16 cellular contexts compared by ENCODE assay signal in the genomic region with DNA sequence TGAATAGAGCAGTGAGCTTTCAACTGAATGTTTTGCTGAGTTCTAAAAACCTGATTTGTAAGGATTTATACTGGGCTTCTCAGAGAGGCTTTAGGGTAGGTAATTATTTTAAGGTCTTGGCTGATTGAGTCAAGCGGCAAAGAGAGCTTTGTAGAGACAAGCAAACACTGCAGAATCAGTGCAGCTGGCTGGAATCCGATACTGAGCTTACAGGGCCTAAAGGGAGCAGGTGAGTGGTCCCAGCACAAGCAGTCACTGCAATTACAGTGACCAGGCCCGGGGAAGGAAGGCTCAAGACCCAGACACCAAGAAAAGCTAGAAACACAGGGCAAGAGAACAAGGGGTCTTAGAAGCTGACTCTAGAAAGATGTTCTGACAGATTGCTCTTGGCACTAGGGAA. TPM values are rescaled to one million over a fixed set of nuclear protein-coding genes. Genes with fewer than 3 reads are reported as not detected.
A peak's percentile ranks its signal among the peaks of the same experiment; 100 is the strongest.
DNase-seq lines count a peak whose midpoint lies in the region; ATAC-seq lines count a peak whose summit lies in the region.
"Had no signal": no experiment of that assay in that cellular context is flagged by ENCODE, and none has a peak within 500 bp of the region (broad histone marks: within the 10 kb centered on the region; RNA-seq: fewer than 3 reads in every experiment).

No MANE protein-coding gene starts in this region.

- ATAC-seq in HG03159 (IDR thresholded peaks at IDR 0.05; ENCODE audit: unreplicated experiment) = no peak
- ATAC-seq in effector memory CD8-positive, alpha-beta T cell (replicated peaks) = no peak
- ATAC-seq: GM23338 had no signal

- H3K4me3 ChIP-seq in GM23248 (no peak overlapping the region), neuronal stem cell (ENCODE audit: low read length in 2 of 2) (no peak overlapping the region)
- H3K4me3 ChIP-seq: GM23338, SJCRH30 had no signal

- no peaks in the 10 kb centered on the region for H4K20me1 ChIP-seq in GM23248 (ENCODE audit: insufficient read depth)

- H3K4me1 ChIP-seq in GM23248 (ENCODE audit: insufficient read depth) (peaks cover 44% of the 10 kb centered on the region), neuronal stem cell (ENCODE audit: control insufficient read depth in 2 of 2, insufficient read depth in 1 of 2, low read depth in 1 of 2, low read length in 2 of 2) (peaks cover 3 to 5% of the 10 kb centered on the region in 2 donors)
- H3K4me1 ChIP-seq: SJCRH30 had no signal

- H2BK5ac ChIP-seq in neuronal stem cell (ENCODE audit: low read length) = no peak overlapping the region

- H3K27me3 ChIP-seq in GM23248 (replicated peaks; ENCODE audit: insufficient read depth) = no peaks in the 10 kb centered on the region
- H3K27me3 ChIP-seq in neuronal stem cell (ENCODE audit: control insufficient read depth in 3 of 3, insufficient read depth in 3 of 3, low read depth in 1 of 3, low read length in 3 of 3) = no peaks in the 10 kb centered on the region

- H3K18ac ChIP-seq in neuronal stem cell (ENCODE audit: low read length) = no peak overlapping the region

- peak overlapping the region; percentile 78 for H3K27ac ChIP-seq in GM23248
- H3K27ac ChIP-seq in neuronal stem cell (replicated peaks; ENCODE audit: low read length) = peak overlapping the region; percentile 5
- H3K27ac ChIP-seq: SJCRH30 had no signal

- H3K4me3 Mint-ChIP-seq in effector memory CD8-positive, alpha-beta T cell = no peak overlapping the region
- H3K4me3 Mint-ChIP-seq: GM23338 had no signal

- no peak overlapping the region for H3K23ac ChIP-seq in neuronal stem cell (ENCODE audit: low read depth, low read length, poor library complexity)

- H3K9ac ChIP-seq in GM23248 (no peak overlapping the region), neuronal stem cell (ENCODE audit: low read depth, low read length, poor library complexity) (no peak overlapping the region)

- H3K9me3 ChIP-seq in GM23248 (ENCODE audit: low read depth) (no peaks in the 10 kb centered on the region), neuronal stem cell (replicated peaks in 1 of 2; ENCODE audit: control insufficient read depth in 2 of 2, insufficient read depth in 1 of 2, low read depth in 1 of 2, low read length in 2 of 2) (no peaks in the 10 kb centered on the region)
- H3K9me3 ChIP-seq: SJCRH30 had no signal

- DNase-seq in NCI-H2029 treated with DMSO at 0.1 percent for 48 hours (lab: John Stamatoyannopoulos, UW) = peak; percentile 89
- no peak for DNase-seq in NCI-H2029 (lab: John Stamatoyannopoulos, UW)
- no peak for DNase-seq in GM23248
- DNase-seq in left kidney (ENCODE audit: low read depth, low spot score) = peak; percentile 84
- DNase-seq in neuronal stem cell (ENCODE audit: low spot score) = no peak
- no peak for DNase-seq in effector memory CD8-positive, alpha-beta T cell
- DNase-seq in activated T-cell treated with anti-CD3 and anti-CD28 coated beads, Interleukin-2, amount 50 U/mL, for 48 hours = no peak
- DNase-seq: 8988T; CD4-positive, CD25-positive, alpha-beta regulatory T cell; Karpas-422; MM.1S; NCI-H1930; NCI-H82; SJCRH30 had no signal

- in situ Hi-C loops in GM23248 (cut with MboI) = no loop called here

- H2BK120ac ChIP-seq in neuronal stem cell (ENCODE audit: low read depth, low read length) = no peak overlapping the region

- H3K79me1 ChIP-seq in neuronal stem cell (ENCODE audit: low read depth, low read length) = no peaks in the 10 kb centered on the region

- H2BK12ac ChIP-seq in neuronal stem cell (ENCODE audit: low read length) = no peak overlapping the region

- H3K14ac ChIP-seq in neuronal stem cell (ENCODE audit: low read length) = no peak overlapping the region

- H3K36me3 ChIP-seq in GM23248 (ENCODE audit: low read depth) = no peaks in the 10 kb centered on the region
- no peaks in the 10 kb centered on the region for H3K36me3 ChIP-seq in neuronal stem cell (replicated peaks in 1 of 2; ENCODE audit: control insufficient read depth in 2 of 2, insufficient read depth in 2 of 2, low read length in 2 of 2)
- H3K36me3 ChIP-seq: SJCRH30 had no signal

- no peak overlapping the region for H3K27ac Mint-ChIP-seq in effector memory CD8-positive, alpha-beta T cell
- H3K27ac Mint-ChIP-seq: CD4-positive, CD25-positive, alpha-beta regulatory T cell; GM23338 had no signal

- no peak overlapping the region for H2AK5ac ChIP-seq in neuronal stem cell (ENCODE audit: low read depth, low read length)

- H3K9me3 Mint-ChIP-seq in effector memory CD8-positive, alpha-beta T cell = peaks cover 0 to 10% of the 10 kb centered on the region in 2 donors
- H3K9me3 Mint-ChIP-seq: GM23338 had no signal

- no peak overlapping the region for H3K4me2 ChIP-seq in GM23248 (ENCODE audit: unreplicated experiment)
- no peak overlapping the region for H3K4me2 ChIP-seq in neuronal stem cell (ENCODE audit: insufficient read depth, low read length, poor library complexity, severe bottlenecking)
- H3K4me2 ChIP-seq: GM23338 had no signal

- H4K8ac ChIP-seq in neuronal stem cell (ENCODE audit: low read depth, low read length) = no peak overlapping the region

- no peak overlapping the region for H4K91ac ChIP-seq in neuronal stem cell (ENCODE audit: low read depth, low read length, poor library complexity)

- WGBS in GM23248 (ENCODE audit: low coverage in 1 of 2, low lambda C conversion rate in 2 of 2, missing lambda C conversion rate in 2 of 2), 2 experiments = 94 to 100% methylated on average over 3 of the region's 3 CpGs
- WGBS in neuronal stem cell (ENCODE audit: extremely low coverage in 2 of 2, insufficient read length in 2 of 2, insufficient replicate concordance in 1 of 2), 2 donors = no CpG with 5 or more reads among the region's 3 CpGs

- no peaks in the 10 kb centered on the region for H3K36me3 Mint-ChIP-seq in effector memory CD8-positive, alpha-beta T cell (ENCODE audit: insufficient read depth)
- H3K36me3 Mint-ChIP-seq: CD4-positive, CD25-positive, alpha-beta regulatory T cell had no signal

- H2AFZ ChIP-seq in GM23248 = no peak overlapping the region
- H2AFZ ChIP-seq in neuronal stem cell (ENCODE audit: low read length) = no peak overlapping the region
- H2AFZ ChIP-seq: GM23338 had no signal

- peaks cover 30 to 32% of the 10 kb centered on the region in 2 donors for H3K27me3 Mint-ChIP-seq in effector memory CD8-positive, alpha-beta T cell

- H3K4ac ChIP-seq in neuronal stem cell (ENCODE audit: low read length) = no peak overlapping the region

- peaks cover 54% of the 10 kb centered on the region for H3F3A ChIP-seq in GM23248 (ENCODE audit: insufficient read depth)

- no peaks in the 10 kb centered on the region for H3K79me2 ChIP-seq in GM23248 (ENCODE audit: insufficient read depth)

- no peaks in the 10 kb centered on the region for H3K9me2 ChIP-seq in GM23248 (ENCODE audit: insufficient read depth)

- H3K4me1 Mint-ChIP-seq in effector memory CD8-positive, alpha-beta T cell (ENCODE audit: low read depth in 2 of 2) = no peaks in the 10 kb centered on the region
- H3K4me1 Mint-ChIP-seq: CD4-positive, CD25-positive, alpha-beta regulatory T cell had no signal

- no peak overlapping the region for H2BK15ac ChIP-seq in neuronal stem cell (ENCODE audit: low read length)

RNA-seq across cellular contexts. Expression of gene KCNJ15, which starts 54.3 kb away (rescaled TPM):
- total RNA-seq in GM23248 (2014; rRNA removed; shearing (Covaris generic)) = 1.2 and 2.1 TPM in 2 replicates
- polyA plus RNA-seq in GM23248 (2016; fragmentation: Nextera tagmentation; extraction: Ambion mirVana) = 2.1 and 2.3 TPM in 2 replicates
- 0.07 TPM for polyA plus RNA-seq in neuronal stem cell (2013, experiment 1 of 2)
- polyA plus RNA-seq in neuronal stem cell (2013, experiment 2 of 2) = not detected
- total RNA-seq: GM23338, SJCRH30 had no signal
- polyA plus RNA-seq: CD4-positive, CD25-positive, alpha-beta regulatory T cell; GM23338 had no signal

Comparison
In these comparisons a context has a peak if more than half of its experiments do, and no peak if none do; other contexts are left out.
1. DNase-seq: peak in NCI-H2029 treated with DMSO at 0.1 percent for 48 hours (single experiment) and left kidney (single experiment); none in NCI-H2029 (single experiment), GM23248 (single experiment), neuronal stem cell (single experiment), effector memory CD8-positive, alpha-beta T cell (0 of 3) and activated T-cell treated with anti-CD3 and anti-CD28 coated beads, Interleukin-2, amount 50 U/mL, for 48 hours (0 of 2).